In the genomic region with DNA sequence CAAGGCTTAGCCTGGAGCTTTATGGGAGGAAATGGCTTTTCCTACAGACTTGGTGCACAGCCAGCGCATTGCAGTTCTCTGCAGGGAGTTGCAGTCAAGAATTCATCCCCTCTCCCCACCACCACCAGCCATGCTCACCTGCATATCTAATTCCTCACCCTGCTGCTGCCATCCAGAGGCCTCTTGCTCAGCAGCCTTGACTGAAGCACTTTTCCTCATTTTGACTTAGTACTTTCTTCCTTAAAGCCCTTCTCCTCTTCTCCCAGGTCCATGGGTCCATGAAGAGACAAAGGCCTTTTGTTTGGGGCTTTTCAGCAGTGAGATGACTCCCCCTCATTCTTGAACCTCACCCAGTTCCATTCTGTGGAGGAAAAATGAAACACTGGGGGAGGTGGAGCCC, we compare ENCODE assay signal across 1 cellular context.
TF ChIP-seq lines count a peak whose summit lies in the region.

No MANE protein-coding gene starts in this region.

TF ChIP-seq in GM12878, 131 proteins besides CTCF, POLR2A, EP300 and RAD21:
- TF ChIP-seq PAX8 (IDR thresholded peaks at IDR 0.05) (no peak), BHLHE40 (IDR thresholded peaks at IDR 0.05; ENCODE audit: borderline replicate concordance in 1 of 2, low read depth in 2 of 2, low read length in 1 of 2) (no peak), NR2C1 (IDR thresholded peaks at IDR 0.05) (no peak), FOXK2 (IDR thresholded peaks at IDR 0.05) (no peak), HDAC2 (IDR thresholded peaks at IDR 0.05) (no peak), LARP7 (IDR thresholded peaks at IDR 0.05) (no peak), MYC (IDR thresholded peaks at IDR 0.05; ENCODE audit: insufficient read depth, insufficient read length, insufficient replicate concordance, low read length, severe bottlenecking) (no peak), NFIC (IDR thresholded peaks at IDR 0.05; ENCODE audit: low read depth, low read length) (no peak)
- TF ChIP-seq, protein P1, sequence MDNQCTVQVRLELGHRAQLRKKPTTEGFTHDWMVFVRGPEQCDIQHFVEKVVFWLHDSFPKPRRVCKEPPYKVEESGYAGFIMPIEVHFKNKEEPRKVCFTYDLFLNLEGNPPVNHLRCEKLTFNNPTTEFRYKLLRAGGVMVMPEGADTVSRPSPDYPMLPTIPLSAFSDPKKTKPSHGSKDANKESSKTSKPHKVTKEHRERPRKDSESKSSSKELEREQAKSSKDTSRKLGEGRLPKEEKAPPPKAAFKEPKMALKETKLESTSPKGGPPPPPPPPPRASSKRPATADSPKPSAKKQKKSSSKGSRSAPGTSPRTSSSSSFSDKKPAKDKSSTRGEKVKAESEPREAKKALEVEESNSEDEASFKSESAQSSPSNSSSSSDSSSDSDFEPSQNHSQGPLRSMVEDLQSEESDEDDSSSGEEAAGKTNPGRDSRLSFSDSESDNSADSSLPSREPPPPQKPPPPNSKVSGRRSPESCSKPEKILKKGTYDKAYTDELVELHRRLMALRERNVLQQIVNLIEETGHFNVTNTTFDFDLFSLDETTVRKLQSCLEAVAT (IDR thresholded peaks at IDR 0.05), result no peak
- TF ChIP-seq, protein P2, sequence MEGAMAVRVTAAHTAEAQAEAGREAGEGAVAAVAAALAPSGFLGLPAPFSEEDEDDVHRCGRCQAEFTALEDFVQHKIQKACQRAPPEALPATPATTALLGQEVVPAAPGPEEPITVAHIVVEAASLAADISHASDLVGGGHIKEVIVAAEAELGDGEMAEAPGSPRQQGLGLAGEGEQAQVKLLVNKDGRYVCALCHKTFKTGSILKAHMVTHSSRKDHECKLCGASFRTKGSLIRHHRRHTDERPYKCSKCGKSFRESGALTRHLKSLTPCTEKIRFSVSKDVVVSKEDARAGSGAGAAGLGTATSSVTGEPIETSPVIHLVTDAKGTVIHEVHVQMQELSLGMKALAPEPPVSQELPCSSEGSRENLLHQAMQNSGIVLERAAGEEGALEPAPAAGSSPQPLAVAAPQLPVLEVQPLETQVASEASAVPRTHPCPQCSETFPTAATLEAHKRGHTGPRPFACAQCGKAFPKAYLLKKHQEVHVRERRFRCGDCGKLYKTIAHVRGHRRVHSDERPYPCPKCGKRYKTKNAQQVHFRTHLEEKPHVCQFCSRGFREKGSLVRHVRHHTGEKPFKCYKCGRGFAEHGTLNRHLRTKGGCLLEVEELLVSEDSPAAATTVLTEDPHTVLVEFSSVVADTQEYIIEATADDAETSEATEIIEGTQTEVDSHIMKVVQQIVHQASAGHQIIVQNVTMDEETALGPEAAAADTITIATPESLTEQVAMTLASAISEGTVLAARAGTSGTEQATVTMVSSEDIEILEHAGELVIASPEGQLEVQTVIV (IDR thresholded peaks at IDR 0.05; ENCODE audit: borderline replicate concordance, partially characterized antibody), result no peak
- TF ChIP-seq, protein P3, sequence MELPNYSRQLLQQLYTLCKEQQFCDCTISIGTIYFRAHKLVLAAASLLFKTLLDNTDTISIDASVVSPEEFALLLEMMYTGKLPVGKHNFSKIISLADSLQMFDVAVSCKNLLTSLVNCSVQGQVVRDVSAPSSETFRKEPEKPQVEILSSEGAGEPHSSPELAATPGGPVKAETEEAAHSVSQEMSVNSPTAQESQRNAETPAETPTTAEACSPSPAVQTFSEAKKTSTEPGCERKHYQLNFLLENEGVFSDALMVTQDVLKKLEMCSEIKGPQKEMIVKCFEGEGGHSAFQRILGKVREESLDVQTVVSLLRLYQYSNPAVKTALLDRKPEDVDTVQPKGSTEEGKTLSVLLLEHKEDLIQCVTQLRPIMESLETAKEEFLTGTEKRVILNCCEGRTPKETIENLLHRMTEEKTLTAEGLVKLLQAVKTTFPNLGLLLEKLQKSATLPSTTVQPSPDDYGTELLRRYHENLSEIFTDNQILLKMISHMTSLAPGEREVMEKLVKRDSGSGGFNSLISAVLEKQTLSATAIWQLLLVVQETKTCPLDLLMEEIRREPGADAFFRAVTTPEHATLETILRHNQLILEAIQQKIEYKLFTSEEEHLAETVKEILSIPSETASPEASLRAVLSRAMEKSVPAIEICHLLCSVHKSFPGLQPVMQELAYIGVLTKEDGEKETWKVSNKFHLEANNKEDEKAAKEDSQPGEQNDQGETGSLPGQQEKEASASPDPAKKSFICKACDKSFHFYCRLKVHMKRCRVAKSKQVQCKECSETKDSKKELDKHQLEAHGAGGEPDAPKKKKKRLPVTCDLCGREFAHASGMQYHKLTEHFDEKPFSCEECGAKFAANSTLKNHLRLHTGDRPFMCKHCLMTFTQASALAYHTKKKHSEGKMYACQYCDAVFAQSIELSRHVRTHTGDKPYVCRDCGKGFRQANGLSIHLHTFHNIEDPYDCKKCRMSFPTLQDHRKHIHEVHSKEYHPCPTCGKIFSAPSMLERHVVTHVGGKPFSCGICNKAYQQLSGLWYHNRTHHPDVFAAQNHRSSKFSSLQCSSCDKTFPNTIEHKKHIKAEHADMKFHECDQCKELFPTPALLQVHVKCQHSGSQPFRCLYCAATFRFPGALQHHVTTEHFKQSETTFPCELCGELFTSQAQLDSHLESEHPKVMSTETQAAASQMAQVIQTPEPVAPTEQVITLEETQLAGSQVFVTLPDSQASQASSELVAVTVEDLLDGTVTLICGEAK (IDR thresholded peaks at IDR 0.05; ENCODE audit: borderline replicate concordance), result no peak
- TF ChIP-seq, protein P4, sequence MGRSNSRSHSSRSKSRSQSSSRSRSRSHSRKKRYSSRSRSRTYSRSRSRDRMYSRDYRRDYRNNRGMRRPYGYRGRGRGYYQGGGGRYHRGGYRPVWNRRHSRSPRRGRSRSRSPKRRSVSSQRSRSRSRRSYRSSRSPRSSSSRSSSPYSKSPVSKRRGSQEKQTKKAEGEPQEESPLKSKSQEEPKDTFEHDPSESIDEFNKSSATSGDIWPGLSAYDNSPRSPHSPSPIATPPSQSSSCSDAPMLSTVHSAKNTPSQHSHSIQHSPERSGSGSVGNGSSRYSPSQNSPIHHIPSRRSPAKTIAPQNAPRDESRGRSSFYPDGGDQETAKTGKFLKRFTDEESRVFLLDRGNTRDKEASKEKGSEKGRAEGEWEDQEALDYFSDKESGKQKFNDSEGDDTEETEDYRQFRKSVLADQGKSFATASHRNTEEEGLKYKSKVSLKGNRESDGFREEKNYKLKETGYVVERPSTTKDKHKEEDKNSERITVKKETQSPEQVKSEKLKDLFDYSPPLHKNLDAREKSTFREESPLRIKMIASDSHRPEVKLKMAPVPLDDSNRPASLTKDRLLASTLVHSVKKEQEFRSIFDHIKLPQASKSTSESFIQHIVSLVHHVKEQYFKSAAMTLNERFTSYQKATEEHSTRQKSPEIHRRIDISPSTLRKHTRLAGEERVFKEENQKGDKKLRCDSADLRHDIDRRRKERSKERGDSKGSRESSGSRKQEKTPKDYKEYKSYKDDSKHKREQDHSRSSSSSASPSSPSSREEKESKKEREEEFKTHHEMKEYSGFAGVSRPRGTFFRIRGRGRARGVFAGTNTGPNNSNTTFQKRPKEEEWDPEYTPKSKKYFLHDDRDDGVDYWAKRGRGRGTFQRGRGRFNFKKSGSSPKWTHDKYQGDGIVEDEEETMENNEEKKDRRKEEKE (IDR thresholded peaks at IDR 0.05), result no peak
